In the genomic region with DNA sequence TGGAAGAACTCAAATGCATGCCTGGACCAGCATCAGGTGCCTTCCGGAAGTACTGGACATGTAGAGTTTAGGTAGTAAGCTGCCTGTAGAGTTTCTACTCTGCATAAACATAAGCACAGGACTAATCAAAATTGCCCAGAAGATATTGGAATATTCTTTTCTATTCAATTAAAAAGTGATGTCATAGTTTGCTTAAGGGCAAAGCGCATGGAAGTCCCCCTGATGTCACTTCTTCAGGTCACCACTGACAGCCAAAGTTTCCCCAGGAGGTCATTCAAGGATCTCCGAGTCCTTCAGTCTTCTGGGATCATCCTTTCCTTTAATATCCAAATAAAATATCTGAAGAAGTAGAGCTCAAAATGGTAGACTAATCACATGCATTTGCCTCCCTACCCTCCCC, we compare ENCODE assay signal across 1 cellular context.
A peak's percentile ranks its signal among the peaks of the same experiment; 100 is the strongest.
TF ChIP-seq lines count a peak whose summit lies in the region.

No MANE protein-coding gene starts in this region.

TF ChIP-seq in HepG2, 621 proteins besides CTCF, POLR2A, EP300 and RAD21 (continued from another document):
- TF ChIP-seq, protein P1, sequence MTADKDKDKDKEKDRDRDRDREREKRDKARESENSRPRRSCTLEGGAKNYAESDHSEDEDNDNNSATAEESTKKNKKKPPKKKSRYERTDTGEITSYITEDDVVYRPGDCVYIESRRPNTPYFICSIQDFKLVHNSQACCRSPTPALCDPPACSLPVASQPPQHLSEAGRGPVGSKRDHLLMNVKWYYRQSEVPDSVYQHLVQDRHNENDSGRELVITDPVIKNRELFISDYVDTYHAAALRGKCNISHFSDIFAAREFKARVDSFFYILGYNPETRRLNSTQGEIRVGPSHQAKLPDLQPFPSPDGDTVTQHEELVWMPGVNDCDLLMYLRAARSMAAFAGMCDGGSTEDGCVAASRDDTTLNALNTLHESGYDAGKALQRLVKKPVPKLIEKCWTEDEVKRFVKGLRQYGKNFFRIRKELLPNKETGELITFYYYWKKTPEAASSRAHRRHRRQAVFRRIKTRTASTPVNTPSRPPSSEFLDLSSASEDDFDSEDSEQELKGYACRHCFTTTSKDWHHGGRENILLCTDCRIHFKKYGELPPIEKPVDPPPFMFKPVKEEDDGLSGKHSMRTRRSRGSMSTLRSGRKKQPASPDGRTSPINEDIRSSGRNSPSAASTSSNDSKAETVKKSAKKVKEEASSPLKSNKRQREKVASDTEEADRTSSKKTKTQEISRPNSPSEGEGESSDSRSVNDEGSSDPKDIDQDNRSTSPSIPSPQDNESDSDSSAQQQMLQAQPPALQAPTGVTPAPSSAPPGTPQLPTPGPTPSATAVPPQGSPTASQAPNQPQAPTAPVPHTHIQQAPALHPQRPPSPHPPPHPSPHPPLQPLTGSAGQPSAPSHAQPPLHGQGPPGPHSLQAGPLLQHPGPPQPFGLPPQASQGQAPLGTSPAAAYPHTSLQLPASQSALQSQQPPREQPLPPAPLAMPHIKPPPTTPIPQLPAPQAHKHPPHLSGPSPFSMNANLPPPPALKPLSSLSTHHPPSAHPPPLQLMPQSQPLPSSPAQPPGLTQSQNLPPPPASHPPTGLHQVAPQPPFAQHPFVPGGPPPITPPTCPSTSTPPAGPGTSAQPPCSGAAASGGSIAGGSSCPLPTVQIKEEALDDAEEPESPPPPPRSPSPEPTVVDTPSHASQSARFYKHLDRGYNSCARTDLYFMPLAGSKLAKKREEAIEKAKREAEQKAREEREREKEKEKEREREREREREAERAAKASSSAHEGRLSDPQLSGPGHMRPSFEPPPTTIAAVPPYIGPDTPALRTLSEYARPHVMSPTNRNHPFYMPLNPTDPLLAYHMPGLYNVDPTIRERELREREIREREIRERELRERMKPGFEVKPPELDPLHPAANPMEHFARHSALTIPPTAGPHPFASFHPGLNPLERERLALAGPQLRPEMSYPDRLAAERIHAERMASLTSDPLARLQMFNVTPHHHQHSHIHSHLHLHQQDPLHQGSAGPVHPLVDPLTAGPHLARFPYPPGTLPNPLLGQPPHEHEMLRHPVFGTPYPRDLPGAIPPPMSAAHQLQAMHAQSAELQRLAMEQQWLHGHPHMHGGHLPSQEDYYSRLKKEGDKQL (CRISPR knock-in tag; IDR thresholded peaks at IDR 0.05; ENCODE audit: low read depth) = no peak
- peak; percentile 53; the same call in 1 of the 2 replicates for TF ChIP-seq CREB1 (IDR thresholded peaks at IDR 0.05)
- TF ChIP-seq CREB1 (CRISPR knock-in tag; IDR thresholded peaks at IDR 0.05) = no peak
- no peak for TF ChIP-seq ZNF317 (CRISPR knock-in tag; IDR thresholded peaks at IDR 0.05)
- TF ChIP-seq REL (CRISPR knock-in tag; conservative IDR thresholded peaks at IDR 0.05) = no peak
- TF ChIP-seq ATRX (CRISPR knock-in tag; IDR thresholded peaks at IDR 0.05; ENCODE audit: borderline replicate concordance) = no peak
- TF ChIP-seq TFE3 (CRISPR knock-in tag; IDR thresholded peaks at IDR 0.05) = no peak
- TF ChIP-seq ZFYVE20 (CRISPR knock-in tag; IDR thresholded peaks at IDR 0.05; ENCODE audit: borderline replicate concordance, low read depth) = no peak
- peak; percentile 89 for TF ChIP-seq ATF7 (IDR thresholded peaks at IDR 0.05)
- no peak for TF ChIP-seq ATF7 (CRISPR knock-in tag; IDR thresholded peaks at IDR 0.05)
